Comparison of ENCODE assay signal across 9 cellular contexts in genomic region chr2:22478329-22478728, GRCh38.
"Had no signal": no experiment of that assay in that cellular context is flagged by ENCODE, and none has a peak within 500 bp of the region (broad histone marks: within the 10 kb centered on the region; RNA-seq: fewer than 3 reads in every experiment).

No MANE protein-coding gene starts in this region.

- H3K4me3 ChIP-seq: GM23248, GM23338, HAP-1 had no signal

- H3K9me3 ChIP-seq: HAP-1 had no signal

- H3K9ac ChIP-seq: GM23248 had no signal

- H3K4me2 ChIP-seq: GM23338 had no signal

- DNase-seq: GM23248, GOT3, H7, H9, HCEC 1CT, HFFc6 had no signal

- ATAC-seq: GM23338, HCT116 had no signal

- H3K4me1 ChIP-seq: HAP-1 had no signal

- H3K27ac ChIP-seq: GM23248 had no signal

- H3K36me3 ChIP-seq: HAP-1 had no signal

- H2AFZ ChIP-seq: GM23248, GM23338 had no signal
